8 cellular contexts compared by ENCODE assay signal in the genomic region with DNA sequence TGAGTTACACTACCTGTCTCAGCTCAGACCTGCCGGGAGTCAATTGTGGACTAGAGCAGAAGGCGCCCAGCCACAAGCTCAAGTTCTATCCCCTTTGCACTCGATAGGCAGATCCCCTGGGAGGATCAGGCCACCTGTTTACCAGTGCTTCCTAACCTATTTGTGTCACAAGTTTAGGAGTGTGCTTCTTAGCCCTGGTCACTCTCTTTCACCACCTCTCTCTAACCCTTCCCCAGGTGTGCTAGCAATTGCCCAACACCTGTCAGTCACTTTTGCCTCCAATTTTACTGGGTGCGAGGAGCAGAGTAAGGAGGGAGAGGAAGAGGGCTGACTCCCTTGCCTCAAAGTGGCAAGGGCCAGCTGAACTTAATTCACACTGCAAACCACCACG. TPM values are rescaled to one million over a fixed set of nuclear protein-coding genes. Genes with fewer than 3 reads are reported as not detected.
A peak's percentile ranks its signal among the peaks of the same experiment; 100 is the strongest.
DNase-seq lines count a peak whose midpoint lies in the region; ATAC-seq and TF ChIP-seq lines count a peak whose summit lies in the region.

No MANE protein-coding gene starts in this region.

- H3K27ac Mint-ChIP-seq in activated T-cell treated with anti-CD3 and anti-CD28 coated beads, Interleukin-2, amount 50 U/mL, for 72 hours: peak overlapping the region; percentile 89
- H3K27ac Mint-ChIP-seq in stimulated activated naive B cell treated with anti-CD40 and anti-IgM and Interleukin-4, amounts not matched to agents 10 μg/mL and 1 μg/mL and 100 μg/mL, for 72 hours: peak overlapping the region; percentile 95

- no peaks in the 10 kb centered on the region for H3K9me3 Mint-ChIP-seq in activated T-cell treated with anti-CD3 and anti-CD28 coated beads, Interleukin-2, amount 50 U/mL, for 72 hours
- no peaks in the 10 kb centered on the region for H3K9me3 Mint-ChIP-seq in stimulated activated naive B cell treated with anti-CD40 and anti-IgM and Interleukin-4, amounts not matched to agents 10 μg/mL and 1 μg/mL and 100 μg/mL, for 72 hours

- no peak for TF ChIP-seq CTCF in GM20000 (IDR thresholded peaks at IDR 0.05; ENCODE audit: extremely low read depth, missing control alignments)

- DNase-seq in NCI-H2029 (lab: John Stamatoyannopoulos, UW) (peak; percentile 17), NCI-H2029 treated with DMSO at 0.1 percent for 48 hours (lab: John Stamatoyannopoulos, UW) (no peak), GOT3 (lab: John Stamatoyannopoulos, UW) (no peak), GM20000 (ENCODE audit: low spot score) (no peak)
- peak in 1 of 2 donors; percentile 8 for DNase-seq in activated T-cell treated with anti-CD3 and anti-CD28 coated beads, Interleukin-2, amount 50 U/mL, for 72 hours
- DNase-seq in stimulated activated naive B cell treated with anti-CD40 and anti-IgM and Interleukin-4, amounts not matched to agents 10 μg/mL and 1 μg/mL and 100 μg/mL, for 72 hours: no peak

- H3K36me3 Mint-ChIP-seq in activated T-cell treated with anti-CD3 and anti-CD28 coated beads, Interleukin-2, amount 50 U/mL, for 72 hours (ENCODE audit: insufficient read depth in 2 of 2): peaks cover 1 to 4% of the 10 kb centered on the region in 2 donors
- no peaks in the 10 kb centered on the region for H3K36me3 Mint-ChIP-seq in stimulated activated naive B cell treated with anti-CD40 and anti-IgM and Interleukin-4, amounts not matched to agents 10 μg/mL and 1 μg/mL and 100 μg/mL, for 72 hours

- peak overlapping the region; percentile 90 for H3K4me3 ChIP-seq in iPS-18c (ENCODE audit: insufficient read depth, low read depth, low read length)

- H3K4me3 Mint-ChIP-seq in activated T-cell treated with anti-CD3 and anti-CD28 coated beads, Interleukin-2, amount 50 U/mL, for 72 hours: peak overlapping the region; percentile 89 to 98
- peak overlapping the region; percentile 83 to 88 for H3K4me3 Mint-ChIP-seq in stimulated activated naive B cell treated with anti-CD40 and anti-IgM and Interleukin-4, amounts not matched to agents 10 μg/mL and 1 μg/mL and 100 μg/mL, for 72 hours

- peak; percentile 1 for ATAC-seq in HG03469 (IDR thresholded peaks at IDR 0.05; ENCODE audit: unreplicated experiment)
- no peak for ATAC-seq in activated T-cell treated with anti-CD3 and anti-CD28 coated beads, Interleukin-2, amount 50 U/mL, for 72 hours (replicated peaks in 1 of 2)
- ATAC-seq in stimulated activated naive B cell treated with anti-CD40 and anti-IgM and Interleukin-4, amounts not matched to agents 10 μg/mL and 1 μg/mL and 100 μg/mL, for 72 hours (replicated peaks): no peak

- H3K9me3 ChIP-seq in iPS-18c (ENCODE audit: control insufficient read depth, insufficient read depth, low read length): no peaks in the 10 kb centered on the region

- peaks cover 46% of the 10 kb centered on the region for H3K4me1 Mint-ChIP-seq in activated T-cell treated with anti-CD3 and anti-CD28 coated beads, Interleukin-2, amount 50 U/mL, for 72 hours (ENCODE audit: low read depth)
- H3K4me1 Mint-ChIP-seq in stimulated activated naive B cell treated with anti-CD40 and anti-IgM and Interleukin-4, amounts not matched to agents 10 μg/mL and 1 μg/mL and 100 μg/mL, for 72 hours: peaks cover 6 to 44% of the 10 kb centered on the region in 2 donors

- H3K27me3 Mint-ChIP-seq in activated T-cell treated with anti-CD3 and anti-CD28 coated beads, Interleukin-2, amount 50 U/mL, for 72 hours (ENCODE audit: low read depth): peaks cover under 1% of the 10 kb centered on the region
- peaks cover 4 to 7% of the 10 kb centered on the region in 2 donors for H3K27me3 Mint-ChIP-seq in stimulated activated naive B cell treated with anti-CD40 and anti-IgM and Interleukin-4, amounts not matched to agents 10 μg/mL and 1 μg/mL and 100 μg/mL, for 72 hours

RNA-seq across cellular contexts. Expression of a gene that starts 0.7 kb away (rescaled TPM):
- 10 to 100 TPM; 19.8 to 25.6 TPM for total RNA-seq in activated T-cell treated with anti-CD3 and anti-CD28 coated beads, Interleukin-2, amount 50 U/mL, for 72 hours
